In genomic region chr18:48934708-48935432, GRCh38 we compare ENCODE assay signal across 8 cellular contexts. TPM values are rescaled to one million over a fixed set of nuclear protein-coding genes. Genes with fewer than 3 reads are reported as not detected.
DNase-seq lines count a peak whose midpoint lies in the region; ATAC-seq and TF ChIP-seq lines count a peak whose summit lies in the region.

No MANE protein-coding gene starts in this region.

- H3K4me3 Mint-ChIP-seq in natural killer cell = peak overlapping the region; percentile 88

- no peaks in the 10 kb centered on the region for H3K36me3 Mint-ChIP-seq in natural killer cell

- DNase-seq in GM12864 (ENCODE audit: low read depth) (no peak), NOMO-1 treated with dmso at 0.1 percent for 144 hours (lab: John Stamatoyannopoulos, UW; ENCODE audit: unreplicated experiment) (peak; percentile 69), coronary artery (ENCODE audit: low spot score) (peak; percentile 79), natural killer cell (no peak), DMS79 (lab: John Stamatoyannopoulos, UW) (no peak), lower leg skin (ENCODE audit: low spot score in 2 of 2) (no peak), H4 (ENCODE audit: low spot score) (no peak)

- H3K4me1 Mint-ChIP-seq in natural killer cell = peaks cover 92 to 95% of the 10 kb centered on the region in 2 donors

- no peak for TF ChIP-seq CTCF in GM12864 (IDR thresholded peaks at IDR 0.05; ENCODE audit: low read depth, low read length, missing control alignments)
- TF ChIP-seq CTCF in coronary artery (IDR thresholded peaks at IDR 0.05) = no peak
- TF ChIP-seq CTCF in natural killer cell (IDR thresholded peaks at IDR 0.05) = no peak
- no peak for TF ChIP-seq CTCF in lower leg skin (IDR thresholded peaks at IDR 0.05)

- no peaks in the 10 kb centered on the region for H3K9me3 Mint-ChIP-seq in natural killer cell

- H3K27ac Mint-ChIP-seq in natural killer cell = peak overlapping the region; percentile 95 to 96

- TF ChIP-seq POLR2A in lower leg skin (IDR thresholded peaks at IDR 0.05) = no peak

- peak overlapping the region; percentile 69 to 91 for H3K27ac ChIP-seq in coronary artery

- no peaks in the 10 kb centered on the region for H3K27me3 Mint-ChIP-seq in natural killer cell (ENCODE audit: low read depth in 2 of 2)

- intact Hi-C loops in natural killer cell (cut with micrococcal nuclease) (loop anchor here (2.0 to 5.0 kb wide), 3 partner anchors 14 to 103 kb away; no protein-coding TSS in a partner anchor), lower leg skin (cut with DNase I; ENCODE audit: low total_unique reads) (no loop called here)

- ATAC-seq in GM21786 (IDR thresholded peaks at IDR 0.05; ENCODE audit: unreplicated experiment) = peak; percentile 54
- ATAC-seq in natural killer cell = peak; percentile 16 to 47 (median 32)

- peak overlapping the region; percentile 29 for H3K4me3 ChIP-seq in GM12864 (ENCODE audit: low read depth, low read length)
- H3K4me3 ChIP-seq in coronary artery = peak overlapping the region; percentile 50
- H3K4me3 ChIP-seq in lower leg skin (ENCODE audit: low read depth, poor library complexity, severe bottlenecking) = no peak overlapping the region

- 37 to 45% methylated on average over 14 of the region's 14 CpGs for WGBS in lower leg skin, 2 donors

RNA-seq across cellular contexts. Expression of gene SMAD7, which starts 15.9 kb away (rescaled TPM):
- 100 to 1,000 TPM; 127 to 204 (median 182) TPM for total RNA-seq in natural killer cell
- total RNA-seq in lower leg skin = 10 to 100 TPM; 19.6 to 23.9 (median 20.7) TPM
- 6.9 and 10.1 TPM in 2 replicates for total RNA-seq in H4 (2014; rRNA removed; shearing (Covaris generic))

Comparison
In these comparisons a context has a peak if more than half of its experiments do, and no peak if none do; other contexts are left out.
1. DNase-seq: peak in NOMO-1 treated with dmso at 0.1 percent for 144 hours (single experiment) and coronary artery (single experiment); none in GM12864 (single experiment), natural killer cell (single experiment), DMS79 (single experiment), lower leg skin (0 of 2) and H4 (single experiment).
2. RNA of gene SMAD7, which starts 15.9 kb away (total RNA-seq): 127 to 204 TPM in natural killer cell; 19.6 to 23.9 TPM in lower leg skin and 6.9 to 10.1 TPM in H4; every median in the first group is over 4 times any median in the second.